21 cellular contexts compared by ENCODE assay signal in genomic region chr1:53409695-53410094, GRCh38. TPM values are rescaled to one million over a fixed set of nuclear protein-coding genes. Genes with fewer than 3 reads are reported as not detected.
A peak's percentile ranks its signal among the peaks of the same experiment; 100 is the strongest.
DNase-seq lines count a peak whose midpoint lies in the region; ATAC-seq, FAIRE-seq and TF ChIP-seq lines count a peak whose summit lies in the region.
"Had no signal": no experiment of that assay in that cellular context is flagged by ENCODE, and none has a peak within 500 bp of the region (broad histone marks: within the 10 kb centered on the region; RNA-seq: fewer than 3 reads in every experiment).

No MANE protein-coding gene starts in this region.

- H3K27ac ChIP-seq in HepG2 (ENCODE audit: extremely low read length, insufficient read depth, low read length) (no peak overlapping the region), right lobe of liver (no peak overlapping the region), Karpas-422 (ENCODE audit: low read length) (no peak overlapping the region)
- H3K27ac ChIP-seq: testis had no signal

- H3K36me3 ChIP-seq in HepG2 (replicated peaks in 1 of 2; ENCODE audit: control insufficient read depth in 1 of 2, insufficient read depth in 2 of 2, low read length in 2 of 2): no peaks in the 10 kb centered on the region
- H3K36me3 ChIP-seq in right lobe of liver: no peaks in the 10 kb centered on the region
- no peaks in the 10 kb centered on the region for H3K36me3 ChIP-seq in Karpas-422 (ENCODE audit: insufficient read depth, low read length)
- no peaks in the 10 kb centered on the region for H3K36me3 ChIP-seq in bronchial epithelial cell (ENCODE audit: control insufficient read depth, insufficient read depth, low read length)
- H3K36me3 ChIP-seq: heart right ventricle, MG63 had no signal

- no TSS peak for BruUV-seq in HepG2 (replicated peaks; lab: Mats Ljungman, UMichigan)

- CTCF ChIA-PET in HepG2 (lab: Yijun Ruan, JAX; ENCODE audit: low intra/inter-chr PET ratio, low total read pairs): no interaction called here

- H3K9ac ChIP-seq in HepG2 (ENCODE audit: insufficient read depth, low read depth, low read length): no peak overlapping the region
- H3K9ac ChIP-seq in Karpas-422 (ENCODE audit: low read length): no peak overlapping the region

- no CpG with 5 or more reads among the region's 6 CpGs for WGBS in HepG2 (ENCODE audit: low lambda C conversion rate)
- no CpG with 5 or more reads among the region's 6 CpGs for WGBS in right lobe of liver (ENCODE audit: insufficient coverage, low coverage, low lambda C conversion rate, missing lambda C conversion rate)

- H3K4me3 Mint-ChIP-seq in type B pancreatic cell: no peak overlapping the region
- H3K4me3 Mint-ChIP-seq: activated B cell treated with CpG ODN at 0.5 μM for 24 hours had no signal

- no peaks in the 10 kb centered on the region for H3K9me3 Mint-ChIP-seq in type B pancreatic cell
- H3K9me3 Mint-ChIP-seq: activated B cell treated with CpG ODN at 0.5 μM for 24 hours had no signal

- H2AFZ ChIP-seq in HepG2 (ENCODE audit: low read length): no peak overlapping the region
- peak overlapping the region; percentile 70; the same call in 1 of the 2 replicates for H2AFZ ChIP-seq in Karpas-422 (ENCODE audit: low read length)

- in situ Hi-C loops in HepG2 (cut with HindIII; ENCODE audit: extremely low pct_ligation_motif_present, low pct_unique_long_range_greater_than_20kb): no loop called here

- no peaks in the 10 kb centered on the region for H3K9me3 ChIP-seq in HepG2 (ENCODE audit: low read length)
- H3K9me3 ChIP-seq in right lobe of liver: no peaks in the 10 kb centered on the region
- no peaks in the 10 kb centered on the region for H3K9me3 ChIP-seq in Karpas-422 (ENCODE audit: low read length)
- H3K9me3 ChIP-seq: heart right ventricle, MG63, mucosa of descending colon, testis had no signal

- no peak for TF ChIP-seq RAD21 in HepG2 (CRISPR knock-in tag; IDR thresholded peaks at IDR 0.05)

- TF ChIP-seq CTCF in HepG2 (CRISPR knock-in tag; IDR thresholded peaks at IDR 0.05): no peak
- TF ChIP-seq CTCF in right lobe of liver (IDR thresholded peaks at IDR 0.05): no peak
- no peak for TF ChIP-seq CTCF in bronchial epithelial cell (IDR thresholded peaks at IDR 0.05; ENCODE audit: insufficient read depth, low read length, severe bottlenecking)
- no peak for TF ChIP-seq CTCF in type B pancreatic cell (conservative IDR thresholded peaks at IDR 0.05)

- TF ChIP-seq EP300 in HepG2 (IDR thresholded peaks at IDR 0.05; ENCODE audit: low read depth in 2 of 2, low read length in 2 of 2) (no peak), HepG2 (CRISPR knock-in tag; IDR thresholded peaks at IDR 0.05; ENCODE audit: borderline replicate concordance) (no peak)

- no peak for DNase-seq in HepG2 (ENCODE audit: low spot score)
- no peak for DNase-seq in right lobe of liver
- DNase-seq in Karpas-422: no peak
- no peak for DNase-seq in bronchial epithelial cell (ENCODE audit: low read depth)
- peak; percentile 52 for DNase-seq in type B pancreatic cell (ENCODE audit: extremely low spot score, unreplicated experiment)
- DNase-seq in occipital lobe (lab: John Stamatoyannopoulos, UW): no peak
- DNase-seq: activated B cell treated with CpG ODN at 0.5 μM for 24 hours, DMS79, erythroblast, heart right ventricle, testis had no signal

- H3K27me3 Mint-ChIP-seq in type B pancreatic cell: peaks cover 46% of the 10 kb centered on the region

- intact Hi-C loops in HepG2 (cut with micrococcal nuclease; ENCODE audit: unreplicated experiment) (no loop called here), right lobe of liver (cut with DNase I) (no loop called here)

- H3K27ac Mint-ChIP-seq in type B pancreatic cell: no peak overlapping the region
- H3K27ac Mint-ChIP-seq: activated B cell treated with CpG ODN at 0.5 μM for 24 hours, progenitor cell of endocrine pancreas had no signal

- no peak for FAIRE-seq in HepG2 (lab: Jason Lieb, UNC)
- FAIRE-seq in bronchial epithelial cell (lab: Jason Lieb, UNC): peak; percentile 89
- FAIRE-seq: colon had no signal

- H3K9me2 ChIP-seq in Karpas-422 (replicated peaks; ENCODE audit: insufficient read depth, low read length): no peaks in the 10 kb centered on the region

- TF ChIP-seq POLR2A in HepG2 (IDR thresholded peaks at IDR 0.05; ENCODE audit: insufficient read depth in 1 of 2, low read depth in 2 of 2, low read length in 2 of 2): no peak
- no peak for TF ChIP-seq POLR2A in right lobe of liver (IDR thresholded peaks at IDR 0.05)

- peaks cover 5 to 85% of the 10 kb centered on the region in 2 experiments for H3K27me3 ChIP-seq in HepG2 (ENCODE audit: control insufficient read depth in 1 of 2, insufficient read depth in 2 of 2, low read length in 2 of 2)
- H3K27me3 ChIP-seq in right lobe of liver: no peaks in the 10 kb centered on the region
- H3K27me3 ChIP-seq in Karpas-422 (ENCODE audit: low read length): no peaks in the 10 kb centered on the region
- peaks cover 7% of the 10 kb centered on the region for H3K27me3 ChIP-seq in bronchial epithelial cell (ENCODE audit: control insufficient read depth, insufficient read depth, low read length)
- H3K27me3 ChIP-seq: MG63, testis had no signal

- POLR2A ChIA-PET in HepG2 (lab: Yijun Ruan, JAX): no interaction called here

- H3K4me2 ChIP-seq in HepG2 (ENCODE audit: low read depth, low read length) (no peak overlapping the region), Karpas-422 (ENCODE audit: low read depth, low read length, poor library complexity, severe bottlenecking) (no peak overlapping the region)

- no peaks in the 10 kb centered on the region for H3K36me3 Mint-ChIP-seq in type B pancreatic cell

- H4K20me1 ChIP-seq in HepG2 (ENCODE audit: insufficient read depth, low read length) (no peaks in the 10 kb centered on the region), Karpas-422 (ENCODE audit: insufficient read depth, low read depth, low read length) (no peaks in the 10 kb centered on the region)

- H3K4me1 ChIP-seq in HepG2 (ENCODE audit: insufficient read depth, low read length): no peaks in the 10 kb centered on the region
- H3K4me1 ChIP-seq in right lobe of liver: no peaks in the 10 kb centered on the region
- peaks cover 3% of the 10 kb centered on the region; the same call in 1 of the 2 replicates for H3K4me1 ChIP-seq in Karpas-422 (ENCODE audit: low read length)
- H3K4me1 ChIP-seq: testis had no signal

- H3K79me2 ChIP-seq in HepG2 (ENCODE audit: insufficient read depth, low read length) (no peaks in the 10 kb centered on the region), Karpas-422 (ENCODE audit: low read length) (no peaks in the 10 kb centered on the region)

- H3K4me1 Mint-ChIP-seq in type B pancreatic cell (ENCODE audit: unreplicated experiment): peaks cover 32% of the 10 kb centered on the region
- H3K4me1 Mint-ChIP-seq: activated B cell treated with CpG ODN at 0.5 μM for 24 hours had no signal

- H3K4me3 ChIP-seq in HepG2 (replicated peaks in 1 of 3; ENCODE audit: insufficient read depth in 1 of 3, low read depth in 2 of 3, low read length in 3 of 3) (no peak overlapping the region), right lobe of liver (no peak overlapping the region), Karpas-422 (ENCODE audit: low read length) (no peak overlapping the region), bronchial epithelial cell (ENCODE audit: low read depth, low read length) (no peak overlapping the region)
- H3K4me3 ChIP-seq: heart right ventricle, MG63, mucosa of descending colon, testis had no signal

- ATAC-seq in HepG2: peak; percentile 46
- ATAC-seq in right lobe of liver: no peak
- no peak for ATAC-seq in GM19023 (IDR thresholded peaks at IDR 0.05; ENCODE audit: unreplicated experiment)
- no peak for ATAC-seq in HG03097 (IDR thresholded peaks at IDR 0.05; ENCODE audit: low FRiP score, unreplicated experiment)

TF ChIP-seq in HepG2, 621 proteins besides CTCF, POLR2A, EP300 and RAD21 (continues in another document):
- no peak for TF ChIP-seq ZNF331 (CRISPR knock-in tag; IDR thresholded peaks at IDR 0.05)
- no peak for TF ChIP-seq ATF3 (CRISPR knock-in tag; IDR thresholded peaks at IDR 0.05)

RNA-seq across cellular contexts. Expression of gene DMRTB1, which starts 49.5 kb away (rescaled TPM):
- total RNA-seq in HepG2 (2016; rRNA removed; fragmentation: Illumina TruSeq; extraction: Trizol) (not detected in 2 replicates), right lobe of liver (not detected), bronchial epithelial cell (not detected in 2 replicates), type B pancreatic cell (ENCODE audit: low replicate concordance) (not detected in 2 replicates), occipital lobe (not detected)
- not detected in 2 replicates for total RNA-seq in HepG2 (2016; cell fraction: cytosol; rRNA removed; fragmentation: Illumina TruSeq; extraction: Trizol; ENCODE audit: low read depth)
- not detected in 2 replicates for total RNA-seq in HepG2 (2016; cell fraction: insoluble cytoplasmic fraction; rRNA removed; fragmentation: Illumina TruSeq; extraction: Trizol)
- not detected in 2 replicates for total RNA-seq in HepG2 (2016; cell fraction: membrane; rRNA removed; fragmentation: Illumina TruSeq; extraction: Trizol)
- total RNA-seq in HepG2 (2016; cell fraction: nucleus; rRNA removed; fragmentation: Illumina TruSeq; extraction: Trizol): not detected in 2 replicates
- not detected in 2 replicates for polyA plus RNA-seq in HepG2 (2011; rRNA removed)
- not detected in 2 replicates for polyA plus RNA-seq in HepG2 (2011; cell fraction: cytosol; rRNA removed)
- not detected in 2 replicates for polyA plus RNA-seq in HepG2 (2011; cell fraction: nucleus; rRNA removed)
- not detected in 2 replicates for polyA plus RNA-seq in HepG2 (2012)
- polyA plus RNA-seq in HepG2 (2016; cell fraction: cytosol; fragmentation: Illumina TruSeq; extraction: Trizol; ENCODE audit: low read depth): not detected in 2 replicates
- polyA plus RNA-seq in HepG2 (2016; cell fraction: insoluble cytoplasmic fraction; fragmentation: Illumina TruSeq; extraction: Trizol; ENCODE audit: low read depth): not detected in 2 replicates
- not detected in 2 replicates for polyA plus RNA-seq in HepG2 (2016; cell fraction: membrane; fragmentation: Illumina TruSeq; extraction: Trizol; ENCODE audit: low read depth)
- polyA plus RNA-seq in HepG2 (2016; cell fraction: nucleus; fragmentation: Illumina TruSeq; extraction: Trizol; ENCODE audit: insufficient read depth, low read depth): not detected in 2 replicates
- not detected in 2 replicates for polyA minus RNA-seq in HepG2 (2011; rRNA and poly(A)+ RNA removed; ENCODE audit: low replicate concordance)
- not detected in 2 replicates for polyA minus RNA-seq in HepG2 (2011; cell fraction: cytosol; rRNA and poly(A)+ RNA removed)
- polyA minus RNA-seq in HepG2 (2011; cell fraction: nucleus; rRNA and poly(A)+ RNA removed): not detected in 2 replicates
- total RNA-seq in Karpas-422 (2014; rRNA removed; shearing (Covaris generic); ENCODE audit: low replicate concordance): not detected in 2 replicates
- total RNA-seq: activated B cell treated with CpG ODN at 0.5 μM for 24 hours, heart right ventricle, HT1080, kidney epithelial cell, mucosa of descending colon, OCI-LY7, progenitor cell of endocrine pancreas had no signal
- polyA plus RNA-seq: adipose tissue, heart right ventricle had no signal
